32 cellular contexts compared by ENCODE assay signal in the genomic region with DNA sequence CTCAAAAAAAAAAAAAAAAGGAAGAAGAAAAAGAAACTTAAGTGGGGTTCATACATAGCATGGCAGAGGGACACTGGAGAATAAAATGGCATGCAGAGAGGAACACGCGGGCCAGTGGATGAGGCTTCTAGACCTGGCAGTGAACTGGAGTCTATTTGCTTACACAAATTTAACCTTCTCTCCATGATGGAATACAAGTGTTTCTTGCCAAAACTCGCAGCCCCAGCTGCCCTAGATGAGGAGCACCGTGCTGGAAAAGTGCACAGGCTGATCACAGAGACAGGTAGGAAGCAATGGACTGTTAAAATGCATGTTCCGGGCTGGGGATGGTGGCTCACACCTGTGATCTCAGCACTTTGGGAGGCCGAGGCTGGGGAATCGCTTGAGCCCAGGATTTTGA. TPM values are rescaled to one million over a fixed set of nuclear protein-coding genes. Genes with fewer than 3 reads are reported as not detected.
"Had no signal": no experiment of that assay in that cellular context is flagged by ENCODE, and none has a peak within 500 bp of the region (broad histone marks: within the 10 kb centered on the region; RNA-seq: fewer than 3 reads in every experiment).

No MANE protein-coding gene starts in this region.

- H3K27me3 Mint-ChIP-seq: activated naive CD4-positive, alpha-beta T cell treated with anti-CD3 and anti-CD28 coated beads, Interleukin-2, amount 50 U/mL, for 24 hours; activated naive CD8-positive, alpha-beta T cell treated with anti-CD3 and anti-CD28 coated beads, Interleukin-2, amount 50 U/mL, for 24 hours had no signal

- H3K36me3 ChIP-seq: adrenal gland, colonic mucosa, heart left ventricle had no signal

- H3K9me3 ChIP-seq: adrenal gland, body of pancreas, colonic mucosa, heart left ventricle had no signal

- DNase-seq: activated CD4-positive, alpha-beta memory T cell treated with anti-CD3 and anti-CD28 coated beads for 36 hours; activated CD4-positive, alpha-beta T cell treated with anti-CD3 and anti-CD28 coated beads for 36 hours; activated CD4-positive, alpha-beta T cell treated with anti-CD3 and anti-CD28 coated beads, Interleukin-2, amount 10 ng/mL, durations not matched to agents 24 days and 14 days; activated CD4-positive, CD25-positive, alpha-beta regulatory T cell; activated CD4-positive, CD25-positive, alpha-beta regulatory T cell treated with anti-CD3 and anti-CD28 coated beads, Interleukin-2, amount 50 U/mL, for 72 hours; activated CD8-positive, alpha-beta memory T cell treated with anti-CD3 and anti-CD28 coated beads, Interleukin-2, amount 10 ng/mL, durations not matched to agents 7 days and 5 days; activated CD8-positive, alpha-beta memory T cell treated with anti-CD3 and anti-CD28 coated beads, Interleukin-2, amount 50 U/mL, for 4 hours; activated CD8-positive, alpha-beta T cell treated with anti-CD3 and anti-CD28 coated beads, Interleukin-2, amount 10 ng/mL, durations not matched to agents 7 days and 5 days; activated effector memory CD4-positive, alpha-beta T cell treated with anti-CD3 and anti-CD28 coated beads, Interleukin-2, amount 50 U/mL, for 16 hours; activated naive CD4-positive, alpha-beta T cell treated with anti-CD3 and anti-CD28 coated beads for 36 hours; activated naive CD8-positive, alpha-beta T cell treated with anti-CD3 and anti-CD28 coated beads for 36 hours; activated naive CD8-positive, alpha-beta T cell treated with anti-CD3 and anti-CD28 coated beads, Interleukin-2, amount 50 U/mL, for 24 hours; activated T-cell treated with anti-CD3 and anti-CD28 coated beads, Interleukin-2, amount 50 U/mL, for 1 hour; activated T-cell treated with anti-CD3 and anti-CD28 coated beads, Interleukin-2, amount 50 U/mL, for 48 hours; adrenal gland; amygdala; aorta; body of pancreas; cerebellar nuclear complex; colonic mucosa; effector CD8-positive, alpha-beta T cell; foreskin fibroblast; glutamatergic neuron; heart left ventricle; T-helper 2 cell had no signal

- H3K4me1 ChIP-seq: adrenal gland, body of pancreas, colonic mucosa, heart left ventricle had no signal

- H3K4me3 Mint-ChIP-seq: activated CD4-positive, alpha-beta memory T cell treated with anti-CD3 and anti-CD28 coated beads for 36 hours; activated CD4-positive, alpha-beta T cell treated with anti-CD3 and anti-CD28 coated beads for 36 hours; activated CD4-positive, alpha-beta T cell treated with anti-CD3 and anti-CD28 coated beads, Interleukin-2, amount 10 ng/mL, durations not matched to agents 24 days and 14 days; activated CD8-positive, alpha-beta memory T cell treated with anti-CD3 and anti-CD28 coated beads, Interleukin-2, amount 10 ng/mL, durations not matched to agents 7 days and 5 days; activated CD8-positive, alpha-beta T cell treated with anti-CD3 and anti-CD28 coated beads, Interleukin-2, amount 10 ng/mL, durations not matched to agents 7 days and 5 days; activated naive CD4-positive, alpha-beta T cell treated with anti-CD3 and anti-CD28 coated beads for 36 hours; activated naive CD4-positive, alpha-beta T cell treated with anti-CD3 and anti-CD28 coated beads, Interleukin-2, amount 50 U/mL, for 24 hours; activated naive CD8-positive, alpha-beta T cell treated with anti-CD3 and anti-CD28 coated beads for 36 hours; activated naive CD8-positive, alpha-beta T cell treated with anti-CD3 and anti-CD28 coated beads, Interleukin-2, amount 50 U/mL, for 24 hours; activated T-helper 1 cell treated with anti-CD3 and anti-CD28 coated beads, Interleukin-12 subunit alpha, Interleukin-12 subunit beta, Interleukin-2, Interleukin-4 antibody, amounts not matched to agents 30 ng/mL and 10 ng/mL and 1 ng/mL, durations not matched to agents 14 hours and 24 hours and 36 hours had no signal

- H3K27ac ChIP-seq: adrenal gland, body of pancreas, colonic mucosa, heart left ventricle had no signal

- H3K27me3 ChIP-seq: adrenal gland, body of pancreas, colonic mucosa had no signal

- H3K4me3 ChIP-seq: adrenal gland, body of pancreas, colonic mucosa, heart left ventricle had no signal

- H3K9me3 Mint-ChIP-seq: activated CD4-positive, alpha-beta memory T cell treated with anti-CD3 and anti-CD28 coated beads for 36 hours; activated naive CD4-positive, alpha-beta T cell treated with anti-CD3 and anti-CD28 coated beads for 36 hours; activated naive CD4-positive, alpha-beta T cell treated with anti-CD3 and anti-CD28 coated beads, Interleukin-2, amount 50 U/mL, for 24 hours; activated naive CD8-positive, alpha-beta T cell treated with anti-CD3 and anti-CD28 coated beads for 36 hours; activated T-helper 1 cell treated with anti-CD3 and anti-CD28 coated beads, Interleukin-12 subunit alpha, Interleukin-12 subunit beta, Interleukin-2, Interleukin-4 antibody, amounts not matched to agents 30 ng/mL and 10 ng/mL and 1 ng/mL, durations not matched to agents 14 hours and 24 hours and 36 hours; activated T-helper 2 cell treated with anti-CD3 and anti-CD28 coated beads, Interferon-gamma antibody, Interleukin-2, Interleukin-4, amounts not matched to agents 10 μg/mL and 5 μg/mL and 100 μg/mL, durations not matched to agents 14 hours and 24 hours and 36 hours had no signal

- H3K36me3 Mint-ChIP-seq: activated CD4-positive, alpha-beta memory T cell treated with anti-CD3 and anti-CD28 coated beads for 36 hours; activated CD8-positive, alpha-beta memory T cell treated with anti-CD3 and anti-CD28 coated beads, Interleukin-2, amount 10 ng/mL, durations not matched to agents 7 days and 5 days; activated naive CD4-positive, alpha-beta T cell treated with anti-CD3 and anti-CD28 coated beads, Interleukin-2, amount 50 U/mL, for 24 hours had no signal

- H3K27ac Mint-ChIP-seq: activated CD4-positive, alpha-beta memory T cell treated with anti-CD3 and anti-CD28 coated beads for 36 hours; activated CD4-positive, alpha-beta T cell treated with anti-CD3 and anti-CD28 coated beads for 36 hours; activated CD4-positive, alpha-beta T cell treated with anti-CD3 and anti-CD28 coated beads, Interleukin-2, amount 10 ng/mL, durations not matched to agents 24 days and 14 days; activated CD8-positive, alpha-beta memory T cell treated with anti-CD3 and anti-CD28 coated beads, Interleukin-2, amount 10 ng/mL, durations not matched to agents 7 days and 5 days; activated CD8-positive, alpha-beta T cell treated with anti-CD3 and anti-CD28 coated beads, Interleukin-2, amount 10 ng/mL, durations not matched to agents 7 days and 5 days; activated naive CD4-positive, alpha-beta T cell treated with anti-CD3 and anti-CD28 coated beads for 36 hours; activated naive CD4-positive, alpha-beta T cell treated with anti-CD3 and anti-CD28 coated beads, Interleukin-2, amount 50 U/mL, for 24 hours; activated naive CD8-positive, alpha-beta T cell treated with anti-CD3 and anti-CD28 coated beads for 36 hours; activated naive CD8-positive, alpha-beta T cell treated with anti-CD3 and anti-CD28 coated beads, Interleukin-2, amount 50 U/mL, for 24 hours; activated T-helper 1 cell treated with anti-CD3 and anti-CD28 coated beads, Interleukin-12 subunit alpha, Interleukin-12 subunit beta, Interleukin-2, Interleukin-4 antibody, amounts not matched to agents 30 ng/mL and 10 ng/mL and 1 ng/mL, durations not matched to agents 14 hours and 24 hours and 36 hours; activated T-helper 2 cell treated with anti-CD3 and anti-CD28 coated beads, Interferon-gamma antibody, Interleukin-2, Interleukin-4, amounts not matched to agents 10 μg/mL and 5 μg/mL and 100 μg/mL, durations not matched to agents 14 hours and 24 hours and 36 hours had no signal

- ATAC-seq: activated CD4-positive, alpha-beta T cell treated with anti-CD3 and anti-CD28 coated beads for 36 hours; activated CD8-positive, alpha-beta memory T cell treated with anti-CD3 and anti-CD28 coated beads, Interleukin-2, amount 10 ng/mL, durations not matched to agents 7 days and 5 days; activated CD8-positive, alpha-beta T cell treated with anti-CD3 and anti-CD28 coated beads, Interleukin-2, amount 10 ng/mL, durations not matched to agents 7 days and 5 days; activated naive CD8-positive, alpha-beta T cell treated with anti-CD3 and anti-CD28 coated beads, Interleukin-2, amount 50 U/mL, for 24 hours; body of pancreas; esophagus mucosa; heart left ventricle had no signal

RNA-seq across cellular contexts. Expression of gene SSTR2, which starts 9.3 kb away (rescaled TPM):
- total RNA-seq: activated CD8-positive, alpha-beta T cell treated with anti-CD3 and anti-CD28 coated beads, Interleukin-2, amount 10 ng/mL, durations not matched to agents 7 days and 5 days; activated naive CD4-positive, alpha-beta T cell treated with anti-CD3 and anti-CD28 coated beads for 36 hours; dermis microvascular lymphatic vessel endothelial cell; endothelial cell of umbilical vein; epithelial cell of proximal tubule; esophagus mucosa had no signal
